32 cellular contexts compared by ENCODE assay signal in genomic region chr21:29496337-29496736, GRCh38.
"Had no signal": no experiment of that assay in that cellular context is flagged by ENCODE, and none has a peak within 500 bp of the region (broad histone marks: within the 10 kb centered on the region; RNA-seq: fewer than 3 reads in every experiment).

No MANE protein-coding gene starts in this region.

- H3K4me3 Mint-ChIP-seq: activated B cell treated with CpG ODN at 0.5 μM for 24 hours; activated CD4-positive, alpha-beta memory T cell treated with anti-CD3 and anti-CD28 coated beads for 36 hours; activated naive CD8-positive, alpha-beta T cell treated with anti-CD3 and anti-CD28 coated beads for 36 hours; activated T-cell treated with anti-CD3 and anti-CD28 coated beads, Interleukin-2, amount 50 U/mL, for 4 hours; central memory CD8-positive, alpha-beta T cell had no signal

- DNase-seq: activated B cell treated with CpG ODN at 0.5 μM for 24 hours; activated CD4-positive, alpha-beta memory T cell treated with anti-CD3 and anti-CD28 coated beads for 36 hours; activated CD4-positive, alpha-beta T cell treated with anti-CD3 and anti-CD28 coated beads for 4 hours; activated CD4-positive, alpha-beta T cell treated with anti-CD3 and anti-CD28 coated beads, Interleukin-2, amount 50 U/mL, for 1 hour; activated CD4-positive, CD25-positive, alpha-beta regulatory T cell treated with anti-CD3 and anti-CD28 coated beads, Interleukin-2, amount 50 U/mL, for 72 hours; activated CD8-positive, alpha-beta memory T cell treated with anti-CD3 and anti-CD28 coated beads, Interleukin-2, amount 50 U/mL, for 4 hours; activated effector memory CD4-positive, alpha-beta T cell treated with Interleukin-2 at 50 U/mL for 16 hours; activated naive CD4-positive, alpha-beta T cell treated with anti-CD3 and anti-CD28 coated beads, Interleukin-2, amount 50 U/mL, for 16 hours; activated naive CD8-positive, alpha-beta T cell treated with anti-CD3 and anti-CD28 coated beads for 36 hours; activated T-cell treated with anti-CD3 and anti-CD28 coated beads for 4 hours; activated T-cell treated with anti-CD3 and anti-CD28 coated beads, Interleukin-2, amount 50 U/mL, for 4 hours; amygdala; NCI-H1048; NCI-H1105 treated with DMSO at 0.1 percent for 48 hours; NCI-H1436; NCI-H1694; NCI-H1930; NCI-H2081 treated with DMSO at 0.1 percent for 48 hours; NCI-H345; NCI-H524 treated with DMSO at 0.1 percent for 48 hours; NK-92 treated with Interleukin-12 subunit alpha and Interleukin-12 subunit beta, amount 100 ng/mL, for 24 hours; PC-9; SIG-M5; SW 1271; T-helper 1 cell; T-helper 2 cell; T-helper 9 cell had no signal

- H3K4me3 ChIP-seq: ascending aorta, cardiac muscle cell, PC-9 had no signal

- ATAC-seq: activated T-cell treated with anti-CD3 and anti-CD28 coated beads, Interleukin-2, amount 50 U/mL, for 4 hours; Right ventricle myocardium inferior; SK-N-SH treated with all-trans-retinoic acid at 6 μM for 48 hours had no signal

- H3K27me3 Mint-ChIP-seq: activated B cell treated with CpG ODN at 0.5 μM for 24 hours; activated CD4-positive, alpha-beta memory T cell treated with anti-CD3 and anti-CD28 coated beads for 36 hours; activated naive CD8-positive, alpha-beta T cell treated with anti-CD3 and anti-CD28 coated beads for 36 hours; central memory CD8-positive, alpha-beta T cell had no signal

- H3K4me1 Mint-ChIP-seq: activated B cell treated with CpG ODN at 0.5 μM for 24 hours; central memory CD8-positive, alpha-beta T cell had no signal

- H3K27ac Mint-ChIP-seq: activated B cell treated with CpG ODN at 0.5 μM for 24 hours; activated CD4-positive, alpha-beta memory T cell treated with anti-CD3 and anti-CD28 coated beads for 36 hours; activated naive CD8-positive, alpha-beta T cell treated with anti-CD3 and anti-CD28 coated beads for 36 hours had no signal
